15 cellular contexts compared by ENCODE assay signal in genomic region chr2:38444247-38444646, GRCh38.
DNase-seq lines count a peak whose midpoint lies in the region; ATAC-seq and TF ChIP-seq lines count a peak whose summit lies in the region.
"Had no signal": no experiment of that assay in that cellular context is flagged by ENCODE, and none has a peak within 500 bp of the region (broad histone marks: within the 10 kb centered on the region; RNA-seq: fewer than 3 reads in every experiment).

No MANE protein-coding gene starts in this region.

- POLR2A ChIA-PET in A673 (lab: Charles Lee; ENCODE audit: low non-redundant PET): interaction anchor here (0.5 to 0.6 kb wide), 4 partner anchors 12 to 294 kb away, joined by 3 to 6 read pairs (median 3); no protein-coding TSS in a partner anchor
- POLR2A ChIA-PET in WTC11 (lab: Charles Lee): interaction anchor here (0.9 kb wide), 1 partner anchor 67 kb away, joined by 5 read pairs; no protein-coding TSS in a partner anchor

- H3K4me3 Mint-ChIP-seq in WTC11 (no peak overlapping the region), HFFc6 (no peak overlapping the region)
- H3K4me3 Mint-ChIP-seq: central memory CD8-positive, alpha-beta T cell; naive thymus-derived CD4-positive, alpha-beta T cell had no signal

- H3K27ac Mint-ChIP-seq in WTC11 (peak overlapping the region; percentile 20), HFFc6 (no peak overlapping the region)
- no peak overlapping the region for H3K27ac Mint-ChIP-seq in activated naive CD4-positive, alpha-beta T cell treated with anti-CD3 and anti-CD28 coated beads, Interleukin-2, amount 50 U/mL, for 72 hours
- H3K27ac Mint-ChIP-seq: naive thymus-derived CD4-positive, alpha-beta T cell had no signal

- no peaks in the 10 kb centered on the region for H3K27me3 ChIP-seq in A673 (replicated peaks; ENCODE audit: insufficient read depth, low read depth, low read length, poor library complexity)
- H3K27me3 ChIP-seq in HUES48 (ENCODE audit: control insufficient read depth, insufficient read depth, low read length): no peaks in the 10 kb centered on the region

- DNase-seq in A673 (ENCODE audit: low spot score) (peak; percentile 90), WTC11 (ENCODE audit: low spot score) (peak; percentile 49), iPS DF 19.7 (ENCODE audit: low read depth, low spot score) (peak; percentile 81), cortex of kidney (lab: John Stamatoyannopoulos, UW) (no peak), NCI-H2196 (lab: John Stamatoyannopoulos, UW; ENCODE audit: unreplicated experiment) (no peak), HFFc6 (no peak)
- DNase-seq in activated naive CD4-positive, alpha-beta T cell treated with anti-CD3 and anti-CD28 coated beads, Interleukin-2, amount 50 U/mL, for 72 hours (ENCODE audit: low spot score in 2 of 2): no peak
- DNase-seq: activated CD4-positive, alpha-beta T cell treated with anti-CD3 and anti-CD28 coated beads, Interleukin-2, amount 50 U/mL, for 4 hours; activated gamma-delta T cell; kidney; naive thymus-derived CD4-positive, alpha-beta T cell; SW 1271 had no signal

- peak; percentile 76 for ATAC-seq in WTC11
- no peak for ATAC-seq in activated naive CD4-positive, alpha-beta T cell treated with anti-CD3 and anti-CD28 coated beads, Interleukin-2, amount 50 U/mL, for 72 hours
- ATAC-seq: naive thymus-derived CD4-positive, alpha-beta T cell; sciatic nerve had no signal

- intact Hi-C loops in A673 (cut with micrococcal nuclease; ENCODE audit: unreplicated experiment): no loop called here

- H3K27me3 Mint-ChIP-seq in WTC11 (ENCODE audit: low read depth): peaks cover 31% of the 10 kb centered on the region
- H3K27me3 Mint-ChIP-seq in HFFc6 (ENCODE audit: insufficient read depth): peaks cover 57% of the 10 kb centered on the region

- H3K4me1 Mint-ChIP-seq in WTC11: peaks cover 53% of the 10 kb centered on the region
- H3K4me1 Mint-ChIP-seq in HFFc6 (ENCODE audit: low read depth): no peaks in the 10 kb centered on the region
- H3K4me1 Mint-ChIP-seq: central memory CD8-positive, alpha-beta T cell; naive thymus-derived CD4-positive, alpha-beta T cell had no signal

- H3K27ac ChIP-seq in A673 (ENCODE audit: low read depth, low read length, poor library complexity, severe bottlenecking) (no peak overlapping the region), HUES48 (ENCODE audit: low read depth, low read length) (peak overlapping the region; percentile 90)

- no TSS peak for BruUV-seq in A673 (replicated peaks; lab: Mats Ljungman, UMichigan)

- H3K4me3 ChIP-seq in A673 (ENCODE audit: low read depth, low read length, poor library complexity, severe bottlenecking) (no peak overlapping the region), HUES48 (ENCODE audit: low read depth, low read length) (no peak overlapping the region)

- H3K9me3 ChIP-seq in A673 (ENCODE audit: low read depth, low read length, poor library complexity, severe bottlenecking) (no peaks in the 10 kb centered on the region), HUES48 (ENCODE audit: control insufficient read depth, insufficient read depth, low read length) (no peaks in the 10 kb centered on the region)

- no peak overlapping the region for H3K9ac ChIP-seq in HUES48 (ENCODE audit: low read depth, low read length)

- H3K9me3 Mint-ChIP-seq in WTC11 (no peaks in the 10 kb centered on the region), HFFc6 (no peaks in the 10 kb centered on the region)
- no peaks in the 10 kb centered on the region for H3K9me3 Mint-ChIP-seq in activated naive CD4-positive, alpha-beta T cell treated with anti-CD3 and anti-CD28 coated beads, Interleukin-2, amount 50 U/mL, for 72 hours
- H3K9me3 Mint-ChIP-seq: central memory CD8-positive, alpha-beta T cell; naive thymus-derived CD4-positive, alpha-beta T cell had no signal

- no peaks in the 10 kb centered on the region for H3K36me3 Mint-ChIP-seq in WTC11
- H3K36me3 Mint-ChIP-seq in activated naive CD4-positive, alpha-beta T cell treated with anti-CD3 and anti-CD28 coated beads, Interleukin-2, amount 50 U/mL, for 72 hours: no peaks in the 10 kb centered on the region
- H3K36me3 Mint-ChIP-seq in HFFc6 (ENCODE audit: low read depth): no peaks in the 10 kb centered on the region

- H3K36me3 ChIP-seq in A673 (ENCODE audit: insufficient read depth, low read length, poor library complexity, severe bottlenecking) (no peaks in the 10 kb centered on the region), HUES48 (ENCODE audit: control insufficient read depth, insufficient read depth, low read length) (no peaks in the 10 kb centered on the region)

- CTCF ChIA-PET in A673 (lab: Charles Lee) (interaction anchor here (1.3 kb wide), 1 partner anchor 22 kb away, joined by 4 read pairs; no protein-coding TSS in a partner anchor), WTC11 (lab: Charles Lee) (interaction anchor here (1.0 to 2.2 kb wide), 4 partner anchors 21 to 462 kb away, joined by 3 to 14 read pairs (median 6); no protein-coding TSS in a partner anchor)

- no peak for TF ChIP-seq CTCF in A673 (conservative IDR thresholded peaks at IDR 0.05; ENCODE audit: low read depth, low read length)
- TF ChIP-seq CTCF in WTC11 (IDR thresholded peaks at IDR 0.05): no peak
- no peak for TF ChIP-seq CTCF in HFFc6 (IDR thresholded peaks at IDR 0.05)

- peaks cover 30% of the 10 kb centered on the region for H3K4me1 ChIP-seq in A673 (ENCODE audit: insufficient read depth, low read length, poor library complexity, severe bottlenecking)
- peaks cover 44% of the 10 kb centered on the region for H3K4me1 ChIP-seq in HUES48 (ENCODE audit: control insufficient read depth, insufficient read depth, low read length)

TF ChIP-seq in WTC11, 78 proteins besides CTCF, POLR2A, EP300 and RAD21:
- TF ChIP-seq ZNF423 (CRISPR knock-in tag; IDR thresholded peaks at IDR 0.05) (peak; percentile 57; the same call in 1 of the 2 replicates), TEAD1 (CRISPR knock-in tag; IDR thresholded peaks at IDR 0.05) (peak; percentile 90; the same call in 1 of the 2 replicates), FOXP4 (CRISPR knock-in tag; IDR thresholded peaks at IDR 0.05) (peak; percentile 48; the same call in 1 of the 2 replicates), CDX4 (CRISPR knock-in tag; IDR thresholded peaks at IDR 0.05; ENCODE audit: borderline replicate concordance) (no peak), RORB (CRISPR knock-in tag; IDR thresholded peaks at IDR 0.05) (no peak), IRF1 (CRISPR knock-in tag; IDR thresholded peaks at IDR 0.05) (no peak), NR1H2 (CRISPR knock-in tag; IDR thresholded peaks at IDR 0.05) (no peak)
TF ChIP-seq in WTC11: peak in this region for 3.

Comparison
In these comparisons a context has a peak if more than half of its experiments do, and no peak if none do; other contexts are left out.
1. DNase-seq: peak in A673 (single experiment), WTC11 (single experiment) and iPS DF 19.7 (single experiment); none in cortex of kidney (single experiment), NCI-H2196 (single experiment), activated naive CD4-positive, alpha-beta T cell treated with anti-CD3 and anti-CD28 coated beads, Interleukin-2, amount 50 U/mL, for 72 hours (0 of 2) and HFFc6 (single experiment).